ENCODE assay signal across 8 cellular contexts in the genomic region with DNA sequence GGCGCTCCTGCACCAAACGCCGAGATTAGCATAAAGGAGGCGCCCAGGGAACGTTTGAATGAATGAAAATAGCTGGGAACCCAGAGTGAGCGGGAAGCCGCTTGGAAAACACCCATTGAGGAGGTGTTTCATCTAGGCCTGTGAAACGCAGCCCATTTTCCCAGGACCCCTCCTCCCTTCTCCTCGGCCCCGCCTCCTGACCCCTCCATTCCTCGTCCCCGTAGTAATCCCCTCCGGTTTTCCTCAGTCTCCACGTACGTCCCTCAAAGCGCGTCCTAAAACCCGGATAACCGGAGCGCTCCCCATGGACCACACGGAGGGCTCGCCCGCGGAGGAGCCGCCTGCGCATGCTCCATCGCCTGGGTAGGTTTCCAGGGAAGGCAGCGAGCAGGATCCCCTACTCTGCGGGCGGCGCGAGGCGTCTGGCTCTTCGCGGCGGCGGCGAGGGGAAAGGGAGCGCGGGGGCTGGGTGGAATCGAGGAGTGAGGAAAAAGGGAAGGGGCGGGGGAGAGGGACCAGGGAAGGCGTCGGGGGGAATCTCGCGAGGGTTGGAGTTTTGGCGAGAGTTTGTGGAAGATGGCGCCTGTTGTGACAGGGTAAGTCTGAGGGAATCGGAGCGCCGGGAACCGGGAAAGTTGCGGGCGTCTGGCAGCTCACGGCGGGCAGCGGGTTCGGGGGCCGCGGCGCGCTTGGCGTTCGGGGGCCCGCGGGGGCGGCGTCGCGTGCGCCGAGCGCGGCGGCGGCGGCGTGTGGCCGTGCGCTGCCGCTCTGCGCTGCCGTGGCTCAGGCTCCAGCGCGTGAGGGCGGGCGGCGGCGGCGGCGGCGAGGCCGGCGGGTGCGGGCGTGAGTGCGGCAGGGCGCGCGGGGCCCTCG. TPM values are rescaled to one million over a fixed set of nuclear protein-coding genes. Genes with fewer than 3 reads are reported as not detected.
DNase-seq lines count a peak whose midpoint lies in the region; ATAC-seq and TF ChIP-seq lines count a peak whose summit lies in the region.

RBPJ (plus strand) TSS at position 562 of the 873 bp plus-strand sequence; CDS start at position 577, 15 bp downstream.

- CTCF ChIA-PET in activated CD4-positive, alpha-beta T cell treated with anti-CD3 and anti-CD28 coated beads, Interleukin-2, amount 10 ng/mL, durations not matched to agents 7 days and 5 days (lab: Charles Lee): interaction anchor here (1.0 to 2.0 kb wide), 3 partner anchors 9 to 244 kb away, joined by 3 to 6 read pairs (median 3); no protein-coding TSS in a partner anchor

- no peak for TF ChIP-seq CTCF in coronary artery (IDR thresholded peaks at IDR 0.05)

- POLR2A ChIA-PET in activated CD4-positive, alpha-beta T cell treated with anti-CD3 and anti-CD28 coated beads, Interleukin-2, amount 10 ng/mL, durations not matched to agents 7 days and 5 days (lab: Charles Lee): interaction anchor here (0.6 kb wide), 2 partner anchors 72 to 125 kb away, joined by 3 read pairs; no protein-coding TSS in a partner anchor

- peak within 1 kb of the TSS; percentile 95 to 98 for H3K27ac ChIP-seq in coronary artery

- peak within 1 kb of the TSS; percentile 86 for H3K4me3 ChIP-seq in coronary artery

- peak; percentile 23 for ATAC-seq in GM19043 (IDR thresholded peaks at IDR 0.05; ENCODE audit: low read depth, unreplicated experiment)
- peak; percentile 12 for ATAC-seq in HG03460 (IDR thresholded peaks at IDR 0.05; ENCODE audit: unreplicated experiment)
- peak; percentile 68 for ATAC-seq in left colon

- H3K9me3 Mint-ChIP-seq in activated CD4-positive, alpha-beta T cell treated with anti-CD3 and anti-CD28 coated beads, Interleukin-2, amount 10 ng/mL, durations not matched to agents 7 days and 5 days: peaks cover 11% of the 10 kb centered on the region

- H3K27me3 Mint-ChIP-seq in activated CD4-positive, alpha-beta T cell treated with anti-CD3 and anti-CD28 coated beads, Interleukin-2, amount 10 ng/mL, durations not matched to agents 7 days and 5 days: no peaks in the 10 kb centered on the region

- H3K27ac Mint-ChIP-seq in activated CD4-positive, alpha-beta T cell treated with anti-CD3 and anti-CD28 coated beads, Interleukin-2, amount 10 ng/mL, durations not matched to agents 7 days and 5 days: peak within 1 kb of the TSS; percentile 99

- H3K36me3 Mint-ChIP-seq in activated CD4-positive, alpha-beta T cell treated with anti-CD3 and anti-CD28 coated beads, Interleukin-2, amount 10 ng/mL, durations not matched to agents 7 days and 5 days (ENCODE audit: low read depth): peaks cover 15% of the 10 kb centered on the region

- H3K4me1 Mint-ChIP-seq in activated CD4-positive, alpha-beta T cell treated with anti-CD3 and anti-CD28 coated beads, Interleukin-2, amount 10 ng/mL, durations not matched to agents 7 days and 5 days: peaks cover 42% of the 10 kb centered on the region

- peak within 1 kb of the TSS; percentile 97 for H3K4me3 Mint-ChIP-seq in activated CD4-positive, alpha-beta T cell treated with anti-CD3 and anti-CD28 coated beads, Interleukin-2, amount 10 ng/mL, durations not matched to agents 7 days and 5 days

- DNase-seq in AG08395 (ENCODE audit: low spot score) (peak; percentile 91), NCI-H748 (lab: John Stamatoyannopoulos, UW; ENCODE audit: unreplicated experiment) (peak; percentile 92), coronary artery (ENCODE audit: low spot score) (peak; percentile 96), left colon (peak; percentile 92)
- DNase-seq in activated CD4-positive, alpha-beta T cell treated with anti-CD3 and anti-CD28 coated beads, Interleukin-2, amount 10 ng/mL, durations not matched to agents 7 days and 5 days: peak; percentile 89
- DNase-seq in stimulated activated CD4-positive, alpha-beta T cell treated with anti-CD3 and anti-CD28 coated beads, Interleukin-1b, Interleukin-23, amount 100 ng/mL, for 4 hours (ENCODE audit: low read depth in 2 of 2): peak; percentile 75

- intact Hi-C loops in left colon (cut with DNase I, micrococcal nuclease): loop anchor here in 1 of 2 donors (10.0 kb wide), 1 partner anchor 296 kb away; no protein-coding TSS in a partner anchor

RNA-seq across cellular contexts. Expression of gene RBPJ, which starts in this region (rescaled TPM):
- total RNA-seq in activated CD4-positive, alpha-beta T cell treated with anti-CD3 and anti-CD28 coated beads, Interleukin-2, amount 10 ng/mL, durations not matched to agents 7 days and 5 days: 10 to 100 TPM; 66.4 to 74.9 TPM
- total RNA-seq in left colon: 10 to 100 TPM; 32.6 to 53.2 TPM

Comparison
In these comparisons a context has a peak if more than half of its experiments do, and no peak if none do; other contexts are left out.
1. Peak in every context shown above with its lines: DNase-seq, ATAC-seq, H3K4me3 ChIP-seq and H3K27ac ChIP-seq.
2. ATAC-seq: peak in every context shown above with its lines; median percentile 68 in left colon; 23 in GM19043; 12 in HG03460.